ENCODE assay signal across 1 cellular context in the genomic region with DNA sequence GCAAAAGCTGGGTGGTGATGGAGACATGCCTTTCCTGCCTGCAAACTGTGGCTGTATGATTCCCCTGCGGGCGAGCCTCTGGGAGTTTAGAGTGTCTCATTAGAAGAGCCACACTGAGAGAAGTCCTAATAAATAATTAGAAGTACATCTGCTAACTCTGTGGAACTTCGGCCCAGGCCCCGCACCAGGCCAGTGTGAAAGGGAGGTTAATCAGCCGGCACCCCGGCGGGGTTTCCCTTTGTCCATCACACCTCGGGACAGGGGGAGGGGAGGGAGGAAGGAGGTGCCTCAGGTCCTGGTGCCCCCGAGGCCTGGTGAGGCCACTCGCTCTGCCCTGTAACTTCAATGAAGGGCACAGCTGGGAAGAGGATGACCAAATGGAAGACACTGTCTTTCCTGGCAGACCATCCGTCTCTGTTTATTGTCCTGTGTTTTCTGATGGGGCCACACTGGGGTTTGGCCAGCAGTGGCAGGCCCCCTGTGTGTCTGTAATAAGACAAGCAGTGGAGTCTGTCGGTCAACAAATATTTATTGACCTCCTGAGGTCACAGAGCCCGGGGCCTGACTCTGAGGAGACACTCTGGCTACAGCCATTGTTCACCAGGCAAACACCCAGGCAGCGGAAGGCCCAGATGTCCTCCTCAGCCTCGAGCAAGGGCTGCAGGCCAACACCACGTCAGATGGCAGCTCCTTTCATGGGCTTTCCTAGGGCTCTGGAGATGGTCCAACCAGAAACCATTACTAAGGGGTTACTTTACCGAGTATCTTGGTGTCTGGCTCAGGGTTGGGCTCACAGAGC.
A peak's percentile ranks its signal among the peaks of the same experiment; 100 is the strongest.
TF ChIP-seq lines count a peak whose summit lies in the region.

No MANE protein-coding gene starts in this region.

TF ChIP-seq in HepG2, 621 proteins besides CTCF, POLR2A, EP300 and RAD21 (continued from another document and continues in another):
- TF ChIP-seq, protein P1, sequence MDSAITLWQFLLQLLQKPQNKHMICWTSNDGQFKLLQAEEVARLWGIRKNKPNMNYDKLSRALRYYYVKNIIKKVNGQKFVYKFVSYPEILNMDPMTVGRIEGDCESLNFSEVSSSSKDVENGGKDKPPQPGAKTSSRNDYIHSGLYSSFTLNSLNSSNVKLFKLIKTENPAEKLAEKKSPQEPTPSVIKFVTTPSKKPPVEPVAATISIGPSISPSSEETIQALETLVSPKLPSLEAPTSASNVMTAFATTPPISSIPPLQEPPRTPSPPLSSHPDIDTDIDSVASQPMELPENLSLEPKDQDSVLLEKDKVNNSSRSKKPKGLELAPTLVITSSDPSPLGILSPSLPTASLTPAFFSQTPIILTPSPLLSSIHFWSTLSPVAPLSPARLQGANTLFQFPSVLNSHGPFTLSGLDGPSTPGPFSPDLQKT (CRISPR knock-in tag; IDR thresholded peaks at IDR 0.05; ENCODE audit: borderline replicate concordance) = no peak
- TF ChIP-seq, protein P2, sequence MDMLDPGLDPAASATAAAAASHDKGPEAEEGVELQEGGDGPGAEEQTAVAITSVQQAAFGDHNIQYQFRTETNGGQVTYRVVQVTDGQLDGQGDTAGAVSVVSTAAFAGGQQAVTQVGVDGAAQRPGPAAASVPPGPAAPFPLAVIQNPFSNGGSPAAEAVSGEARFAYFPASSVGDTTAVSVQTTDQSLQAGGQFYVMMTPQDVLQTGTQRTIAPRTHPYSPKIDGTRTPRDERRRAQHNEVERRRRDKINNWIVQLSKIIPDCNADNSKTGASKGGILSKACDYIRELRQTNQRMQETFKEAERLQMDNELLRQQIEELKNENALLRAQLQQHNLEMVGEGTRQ (IDR thresholded peaks at IDR 0.05; ENCODE audit: low read depth, low read length) = no peak
- TF ChIP-seq, protein P2 (CRISPR knock-in tag; IDR thresholded peaks at IDR 0.05; ENCODE audit: borderline replicate concordance) = no peak
- TF ChIP-seq, protein P3, sequence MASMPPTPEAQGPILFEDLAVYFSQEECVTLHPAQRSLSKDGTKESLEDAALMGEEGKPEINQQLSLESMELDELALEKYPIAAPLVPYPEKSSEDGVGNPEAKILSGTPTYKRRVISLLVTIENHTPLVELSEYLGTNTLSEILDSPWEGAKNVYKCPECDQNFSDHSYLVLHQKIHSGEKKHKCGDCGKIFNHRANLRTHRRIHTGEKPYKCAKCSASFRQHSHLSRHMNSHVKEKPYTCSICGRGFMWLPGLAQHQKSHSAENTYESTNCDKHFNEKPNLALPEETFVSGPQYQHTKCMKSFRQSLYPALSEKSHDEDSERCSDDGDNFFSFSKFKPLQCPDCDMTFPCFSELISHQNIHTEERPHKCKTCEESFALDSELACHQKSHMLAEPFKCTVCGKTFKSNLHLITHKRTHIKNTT (CRISPR knock-in tag; IDR thresholded peaks at IDR 0.05) = no peak
- no peak for TF ChIP-seq ATAD3A (CRISPR knock-in tag; IDR thresholded peaks at IDR 0.05)
- no peak for TF ChIP-seq ZNF432 (CRISPR knock-in tag; IDR thresholded peaks at IDR 0.05; ENCODE audit: borderline replicate concordance)
- no peak for TF ChIP-seq ZNF780A (CRISPR knock-in tag; IDR thresholded peaks at IDR 0.05)
- TF ChIP-seq, protein P4, sequence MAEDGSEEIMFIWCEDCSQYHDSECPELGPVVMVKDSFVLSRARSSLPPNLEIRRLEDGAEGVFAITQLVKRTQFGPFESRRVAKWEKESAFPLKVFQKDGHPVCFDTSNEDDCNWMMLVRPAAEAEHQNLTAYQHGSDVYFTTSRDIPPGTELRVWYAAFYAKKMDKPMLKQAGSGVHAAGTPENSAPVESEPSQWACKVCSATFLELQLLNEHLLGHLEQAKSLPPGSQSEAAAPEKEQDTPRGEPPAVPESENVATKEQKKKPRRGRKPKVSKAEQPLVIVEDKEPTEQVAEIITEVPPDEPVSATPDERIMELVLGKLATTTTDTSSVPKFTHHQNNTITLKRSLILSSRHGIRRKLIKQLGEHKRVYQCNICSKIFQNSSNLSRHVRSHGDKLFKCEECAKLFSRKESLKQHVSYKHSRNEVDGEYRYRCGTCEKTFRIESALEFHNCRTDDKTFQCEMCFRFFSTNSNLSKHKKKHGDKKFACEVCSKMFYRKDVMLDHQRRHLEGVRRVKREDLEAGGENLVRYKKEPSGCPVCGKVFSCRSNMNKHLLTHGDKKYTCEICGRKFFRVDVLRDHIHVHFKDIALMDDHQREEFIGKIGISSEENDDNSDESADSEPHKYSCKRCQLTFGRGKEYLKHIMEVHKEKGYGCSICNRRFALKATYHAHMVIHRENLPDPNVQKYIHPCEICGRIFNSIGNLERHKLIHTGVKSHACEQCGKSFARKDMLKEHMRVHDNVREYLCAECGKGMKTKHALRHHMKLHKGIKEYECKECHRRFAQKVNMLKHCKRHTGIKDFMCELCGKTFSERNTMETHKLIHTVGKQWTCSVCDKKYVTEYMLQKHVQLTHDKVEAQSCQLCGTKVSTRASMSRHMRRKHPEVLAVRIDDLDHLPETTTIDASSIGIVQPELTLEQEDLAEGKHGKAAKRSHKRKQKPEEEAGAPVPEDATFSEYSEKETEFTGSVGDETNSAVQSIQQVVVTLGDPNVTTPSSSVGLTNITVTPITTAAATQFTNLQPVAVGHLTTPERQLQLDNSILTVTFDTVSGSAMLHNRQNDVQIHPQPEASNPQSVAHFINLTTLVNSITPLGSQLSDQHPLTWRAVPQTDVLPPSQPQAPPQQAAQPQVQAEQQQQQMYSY (CRISPR knock-in tag; IDR thresholded peaks at IDR 0.05) = no peak
- TF ChIP-seq, protein P5, sequence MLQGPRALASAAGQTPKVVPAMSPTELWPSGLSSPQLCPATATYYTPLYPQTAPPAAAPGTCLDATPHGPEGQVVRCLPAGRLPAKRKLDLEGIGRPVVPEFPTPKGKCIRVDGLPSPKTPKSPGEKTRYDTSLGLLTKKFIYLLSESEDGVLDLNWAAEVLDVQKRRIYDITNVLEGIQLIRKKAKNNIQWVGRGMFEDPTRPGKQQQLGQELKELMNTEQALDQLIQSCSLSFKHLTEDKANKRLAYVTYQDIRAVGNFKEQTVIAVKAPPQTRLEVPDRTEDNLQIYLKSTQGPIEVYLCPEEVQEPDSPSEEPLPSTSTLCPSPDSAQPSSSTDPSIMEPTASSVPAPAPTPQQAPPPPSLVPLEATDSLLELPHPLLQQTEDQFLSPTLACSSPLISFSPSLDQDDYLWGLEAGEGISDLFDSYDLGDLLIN (CRISPR knock-in tag; IDR thresholded peaks at IDR 0.05; ENCODE audit: borderline replicate concordance) = no peak
- TF ChIP-seq DR1 (CRISPR knock-in tag; IDR thresholded peaks at IDR 0.05) = no peak
- no peak for TF ChIP-seq MYNN (CRISPR knock-in tag; IDR thresholded peaks at IDR 0.05; ENCODE audit: low read depth)
- TF ChIP-seq, protein P6, sequence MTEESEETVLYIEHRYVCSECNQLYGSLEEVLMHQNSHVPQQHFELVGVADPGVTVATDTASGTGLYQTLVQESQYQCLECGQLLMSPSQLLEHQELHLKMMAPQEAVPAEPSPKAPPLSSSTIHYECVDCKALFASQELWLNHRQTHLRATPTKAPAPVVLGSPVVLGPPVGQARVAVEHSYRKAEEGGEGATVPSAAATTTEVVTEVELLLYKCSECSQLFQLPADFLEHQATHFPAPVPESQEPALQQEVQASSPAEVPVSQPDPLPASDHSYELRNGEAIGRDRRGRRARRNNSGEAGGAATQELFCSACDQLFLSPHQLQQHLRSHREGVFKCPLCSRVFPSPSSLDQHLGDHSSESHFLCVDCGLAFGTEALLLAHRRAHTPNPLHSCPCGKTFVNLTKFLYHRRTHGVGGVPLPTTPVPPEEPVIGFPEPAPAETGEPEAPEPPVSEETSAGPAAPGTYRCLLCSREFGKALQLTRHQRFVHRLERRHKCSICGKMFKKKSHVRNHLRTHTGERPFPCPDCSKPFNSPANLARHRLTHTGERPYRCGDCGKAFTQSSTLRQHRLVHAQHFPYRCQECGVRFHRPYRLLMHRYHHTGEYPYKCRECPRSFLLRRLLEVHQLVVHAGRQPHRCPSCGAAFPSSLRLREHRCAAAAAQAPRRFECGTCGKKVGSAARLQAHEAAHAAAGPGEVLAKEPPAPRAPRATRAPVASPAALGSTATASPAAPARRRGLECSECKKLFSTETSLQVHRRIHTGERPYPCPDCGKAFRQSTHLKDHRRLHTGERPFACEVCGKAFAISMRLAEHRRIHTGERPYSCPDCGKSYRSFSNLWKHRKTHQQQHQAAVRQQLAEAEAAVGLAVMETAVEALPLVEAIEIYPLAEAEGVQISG (CRISPR knock-in tag; IDR thresholded peaks at IDR 0.05) = peak; percentile 61
- TF ChIP-seq, protein P7, sequence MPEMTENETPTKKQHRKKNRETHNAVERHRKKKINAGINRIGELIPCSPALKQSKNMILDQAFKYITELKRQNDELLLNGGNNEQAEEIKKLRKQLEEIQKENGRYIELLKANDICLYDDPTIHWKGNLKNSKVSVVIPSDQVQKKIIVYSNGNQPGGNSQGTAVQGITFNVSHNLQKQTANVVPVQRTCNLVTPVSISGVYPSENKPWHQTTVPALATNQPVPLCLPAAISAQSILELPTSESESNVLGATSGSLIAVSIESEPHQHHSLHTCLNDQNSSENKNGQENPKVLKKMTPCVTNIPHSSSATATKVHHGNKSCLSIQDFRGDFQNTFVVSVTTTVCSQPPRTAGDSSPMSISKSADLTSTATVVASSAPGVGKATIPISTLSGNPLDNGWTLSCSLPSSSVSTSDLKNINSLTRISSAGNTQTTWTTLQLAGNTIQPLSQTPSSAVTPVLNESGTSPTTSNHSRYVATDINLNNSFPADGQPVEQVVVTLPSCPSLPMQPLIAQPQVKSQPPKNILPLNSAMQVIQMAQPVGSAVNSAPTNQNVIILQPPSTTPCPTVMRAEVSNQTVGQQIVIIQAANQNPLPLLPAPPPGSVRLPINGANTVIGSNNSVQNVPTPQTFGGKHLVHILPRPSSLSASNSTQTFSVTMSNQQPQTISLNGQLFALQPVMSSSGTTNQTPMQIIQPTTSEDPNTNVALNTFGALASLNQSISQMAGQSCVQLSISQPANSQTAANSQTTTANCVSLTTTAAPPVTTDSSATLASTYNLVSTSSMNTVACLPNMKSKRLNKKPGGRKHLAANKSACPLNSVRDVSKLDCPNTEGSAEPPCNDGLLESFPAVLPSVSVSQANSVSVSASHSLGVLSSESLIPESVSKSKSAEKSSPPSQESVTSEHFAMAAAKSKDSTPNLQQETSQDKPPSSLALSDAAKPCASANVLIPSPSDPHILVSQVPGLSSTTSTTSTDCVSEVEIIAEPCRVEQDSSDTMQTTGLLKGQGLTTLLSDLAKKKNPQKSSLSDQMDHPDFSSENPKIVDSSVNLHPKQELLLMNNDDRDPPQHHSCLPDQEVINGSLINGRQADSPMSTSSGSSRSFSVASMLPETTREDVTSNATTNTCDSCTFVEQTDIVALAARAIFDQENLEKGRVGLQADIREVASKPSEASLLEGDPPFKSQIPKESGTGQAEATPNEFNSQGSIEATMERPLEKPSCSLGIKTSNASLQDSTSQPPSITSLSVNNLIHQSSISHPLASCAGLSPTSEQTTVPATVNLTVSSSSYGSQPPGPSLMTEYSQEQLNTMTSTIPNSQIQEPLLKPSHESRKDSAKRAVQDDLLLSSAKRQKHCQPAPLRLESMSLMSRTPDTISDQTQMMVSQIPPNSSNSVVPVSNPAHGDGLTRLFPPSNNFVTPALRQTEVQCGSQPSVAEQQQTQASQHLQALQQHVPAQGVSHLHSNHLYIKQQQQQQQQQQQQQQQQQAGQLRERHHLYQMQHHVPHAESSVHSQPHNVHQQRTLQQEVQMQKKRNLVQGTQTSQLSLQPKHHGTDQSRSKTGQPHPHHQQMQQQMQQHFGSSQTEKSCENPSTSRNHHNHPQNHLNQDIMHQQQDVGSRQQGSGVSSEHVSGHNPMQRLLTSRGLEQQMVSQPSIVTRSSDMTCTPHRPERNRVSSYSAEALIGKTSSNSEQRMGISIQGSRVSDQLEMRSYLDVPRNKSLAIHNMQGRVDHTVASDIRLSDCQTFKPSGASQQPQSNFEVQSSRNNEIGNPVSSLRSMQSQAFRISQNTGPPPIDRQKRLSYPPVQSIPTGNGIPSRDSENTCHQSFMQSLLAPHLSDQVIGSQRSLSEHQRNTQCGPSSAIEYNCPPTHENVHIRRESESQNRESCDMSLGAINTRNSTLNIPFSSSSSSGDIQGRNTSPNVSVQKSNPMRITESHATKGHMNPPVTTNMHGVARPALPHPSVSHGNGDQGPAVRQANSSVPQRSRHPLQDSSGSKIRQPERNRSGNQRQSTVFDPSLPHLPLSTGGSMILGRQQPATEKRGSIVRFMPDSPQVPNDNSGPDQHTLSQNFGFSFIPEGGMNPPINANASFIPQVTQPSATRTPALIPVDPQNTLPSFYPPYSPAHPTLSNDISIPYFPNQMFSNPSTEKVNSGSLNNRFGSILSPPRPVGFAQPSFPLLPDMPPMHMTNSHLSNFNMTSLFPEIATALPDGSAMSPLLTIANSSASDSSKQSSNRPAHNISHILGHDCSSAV (CRISPR knock-in tag; IDR thresholded peaks at IDR 0.05; ENCODE audit: borderline replicate concordance) = no peak
- TF ChIP-seq HDAC2 (CRISPR knock-in tag; IDR thresholded peaks at IDR 0.05) = peak; percentile 61
- no peak for TF ChIP-seq ZNF766 (CRISPR knock-in tag; IDR thresholded peaks at IDR 0.05; ENCODE audit: borderline replicate concordance)
- TF ChIP-seq CBX5 (CRISPR knock-in tag; IDR thresholded peaks at IDR 0.05; ENCODE audit: borderline replicate concordance) = no peak
- TF ChIP-seq, protein P8, sequence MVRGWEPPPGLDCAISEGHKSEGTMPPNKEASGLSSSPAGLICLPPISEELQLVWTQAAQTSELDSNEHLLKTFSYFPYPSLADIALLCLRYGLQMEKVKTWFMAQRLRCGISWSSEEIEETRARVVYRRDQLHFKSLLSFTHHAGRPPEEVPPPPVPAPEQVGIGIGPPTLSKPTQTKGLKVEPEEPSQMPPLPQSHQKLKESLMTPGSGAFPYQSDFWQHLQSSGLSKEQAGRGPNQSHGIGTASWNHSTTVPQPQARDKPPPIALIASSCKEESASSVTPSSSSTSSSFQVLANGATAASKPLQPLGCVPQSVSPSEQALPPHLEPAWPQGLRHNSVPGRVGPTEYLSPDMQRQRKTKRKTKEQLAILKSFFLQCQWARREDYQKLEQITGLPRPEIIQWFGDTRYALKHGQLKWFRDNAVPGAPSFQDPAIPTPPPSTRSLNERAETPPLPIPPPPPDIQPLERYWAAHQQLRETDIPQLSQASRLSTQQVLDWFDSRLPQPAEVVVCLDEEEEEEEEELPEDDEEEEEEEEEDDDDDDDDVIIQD (CRISPR knock-in tag; IDR thresholded peaks at IDR 0.05; ENCODE audit: low read depth) = no peak
- TF ChIP-seq ZNF652 (CRISPR knock-in tag; IDR thresholded peaks at IDR 0.05; ENCODE audit: borderline replicate concordance, low read depth) = 0 out of 2 replicates have a peak, but pooled peaks have one; percentile 13
- no peak for TF ChIP-seq YEATS4 (CRISPR knock-in tag; IDR thresholded peaks at IDR 0.05; ENCODE audit: borderline replicate concordance)
- no peak for TF ChIP-seq NRL (CRISPR knock-in tag; IDR thresholded peaks at IDR 0.05; ENCODE audit: borderline replicate concordance)
- no peak for TF ChIP-seq ZNF431 (CRISPR knock-in tag; IDR thresholded peaks at IDR 0.05; ENCODE audit: borderline replicate concordance, low read depth)
- TF ChIP-seq MXD4 (CRISPR knock-in tag; IDR thresholded peaks at IDR 0.05) = no peak
- TF ChIP-seq, protein P9, sequence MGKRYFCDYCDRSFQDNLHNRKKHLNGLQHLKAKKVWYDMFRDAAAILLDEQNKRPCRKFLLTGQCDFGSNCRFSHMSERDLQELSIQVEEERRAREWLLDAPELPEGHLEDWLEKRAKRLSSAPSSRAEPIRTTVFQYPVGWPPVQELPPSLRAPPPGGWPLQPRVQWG (CRISPR knock-in tag; IDR thresholded peaks at IDR 0.05; ENCODE audit: borderline replicate concordance, low read depth) = no peak
- TF ChIP-seq ZNF891 (CRISPR knock-in tag; IDR thresholded peaks at IDR 0.05) = no peak
- TF ChIP-seq SNAPC2 (CRISPR knock-in tag; IDR thresholded peaks at IDR 0.05) = no peak
- TF ChIP-seq NONO (IDR thresholded peaks at IDR 0.05) = no peak
- no peak; the same call in 1 of the 2 replicates for TF ChIP-seq NONO (CRISPR knock-in tag; conservative IDR thresholded peaks at IDR 0.05)
- TF ChIP-seq REXO4 (CRISPR knock-in tag; IDR thresholded peaks at IDR 0.05; ENCODE audit: borderline replicate concordance) = no peak
